Comparison of ENCODE assay signal across 9 cellular contexts in genomic region chr1:1290238-1290731, GRCh38. TPM values are rescaled to one million over a fixed set of nuclear protein-coding genes. Genes with fewer than 3 reads are reported as not detected.
A peak's percentile ranks its signal among the peaks of the same experiment; 100 is the strongest.
DNase-seq lines count a peak whose midpoint lies in the region; ATAC-seq and TF ChIP-seq lines count a peak whose summit lies in the region.
"Had no signal": no experiment of that assay in that cellular context is flagged by ENCODE, and none has a peak within 500 bp of the region (broad histone marks: within the 10 kb centered on the region; RNA-seq: fewer than 3 reads in every experiment).

No MANE protein-coding gene starts in this region.

- no peak for TF ChIP-seq POLR2A in erythroblast (IDR thresholded peaks at IDR 0.05; ENCODE audit: low read length)

- no peak overlapping the region for H4K8ac ChIP-seq in neuronal stem cell (ENCODE audit: low read depth, low read length)

- H2AK5ac ChIP-seq in neuronal stem cell (ENCODE audit: low read depth, low read length), result peak overlapping the region; percentile 92

- no peaks in the 10 kb centered on the region for H3K27me3 ChIP-seq in neuronal stem cell (ENCODE audit: control insufficient read depth in 3 of 3, insufficient read depth in 3 of 3, low read depth in 1 of 3, low read length in 3 of 3)
- H3K27me3 ChIP-seq: BLaER1 treated with 17β-estradiol and CSF1 and Interleukin-3, amounts not matched to agents 10 nM and 100 nM had no signal

- H2BK15ac ChIP-seq in neuronal stem cell (ENCODE audit: low read length), result peak overlapping the region; percentile 15

- no peak overlapping the region for H3K4me3 ChIP-seq in neuronal stem cell (ENCODE audit: low read length in 2 of 2)
- H3K4me3 ChIP-seq: BLaER1 treated with 17β-estradiol and CSF1 and Interleukin-3, amounts not matched to agents 10 nM and 100 nM had no signal

- H3K18ac ChIP-seq in neuronal stem cell (ENCODE audit: low read length), result peak overlapping the region; percentile 17

- H2BK12ac ChIP-seq in neuronal stem cell (ENCODE audit: low read length), result no peak overlapping the region

- H3K9ac ChIP-seq in neuronal stem cell (ENCODE audit: low read depth, low read length, poor library complexity), result no peak overlapping the region

- H4K91ac ChIP-seq in neuronal stem cell (ENCODE audit: low read depth, low read length, poor library complexity), result no peak overlapping the region

- DNase-seq in NCI-H1436 (lab: John Stamatoyannopoulos, UW) (peak; percentile 64), NCI-H1436 treated with DMSO at 0.1 percent for 48 hours (lab: John Stamatoyannopoulos, UW) (no peak), NCI-H510A (lab: John Stamatoyannopoulos, UW) (peak; percentile 77), erythroblast (lab: John Stamatoyannopoulos, UW) (peak; percentile 67 to 77), neuronal stem cell (ENCODE audit: low spot score) (no peak)
- DNase-seq in activated CD8-positive, alpha-beta memory T cell treated with anti-CD3 and anti-CD28 coated beads for 24 hours, result peak; percentile 80

- H3K79me1 ChIP-seq in neuronal stem cell (ENCODE audit: low read depth, low read length), result peaks cover 8% of the 10 kb centered on the region

- ATAC-seq in HG02588 (IDR thresholded peaks at IDR 0.05; ENCODE audit: unreplicated experiment) (no peak), GM19035 (IDR thresholded peaks at IDR 0.05; ENCODE audit: unreplicated experiment) (no peak)

- H3K4me2 ChIP-seq in neuronal stem cell (ENCODE audit: insufficient read depth, low read length, poor library complexity, severe bottlenecking), result no peak overlapping the region

- H3K14ac ChIP-seq in neuronal stem cell (ENCODE audit: low read length), result peak overlapping the region; percentile 56

- no peak overlapping the region for H2AFZ ChIP-seq in neuronal stem cell (ENCODE audit: low read length)

- no peak overlapping the region for H3K23ac ChIP-seq in neuronal stem cell (ENCODE audit: low read depth, low read length, poor library complexity)

- peak overlapping the region; percentile 60 for H2BK5ac ChIP-seq in neuronal stem cell (ENCODE audit: low read length)

- H3K27ac ChIP-seq in neuronal stem cell (replicated peaks; ENCODE audit: low read length), result no peak overlapping the region
- H3K27ac ChIP-seq: BLaER1 treated with 17β-estradiol and CSF1 and Interleukin-3, amounts not matched to agents 10 nM and 100 nM had no signal

- no peak overlapping the region for H2BK120ac ChIP-seq in neuronal stem cell (ENCODE audit: low read depth, low read length)

- WGBS in neuronal stem cell (ENCODE audit: extremely low coverage in 2 of 2, insufficient read length in 2 of 2, insufficient replicate concordance in 1 of 2), 2 donors, result no CpG with 5 or more reads among the region's 15 CpGs

- H3K9me3 ChIP-seq in neuronal stem cell (replicated peaks in 1 of 2; ENCODE audit: control insufficient read depth in 2 of 2, insufficient read depth in 1 of 2, low read depth in 1 of 2, low read length in 2 of 2), result no peaks in the 10 kb centered on the region
- H3K9me3 ChIP-seq: BLaER1 treated with 17β-estradiol and CSF1 and Interleukin-3, amounts not matched to agents 10 nM and 100 nM had no signal

- no peak overlapping the region for H3K4ac ChIP-seq in neuronal stem cell (ENCODE audit: low read length)

- H3K36me3 ChIP-seq in neuronal stem cell (replicated peaks in 1 of 2; ENCODE audit: control insufficient read depth in 2 of 2, insufficient read depth in 2 of 2, low read length in 2 of 2), result peaks cover 0 to 8% of the 10 kb centered on the region in 2 donors

- no peaks in the 10 kb centered on the region for H3K4me1 ChIP-seq in neuronal stem cell (ENCODE audit: control insufficient read depth in 2 of 2, insufficient read depth in 1 of 2, low read depth in 1 of 2, low read length in 2 of 2)

RNA-seq across cellular contexts. Expression of gene SCNN1D, which starts 10.0 kb away (rescaled TPM):
- 3.7 TPM for polyA plus RNA-seq in neuronal stem cell (2013, experiment 1 of 2)
- polyA plus RNA-seq in neuronal stem cell (2013, experiment 2 of 2), result 3.8 TPM

RNA-seq across cellular contexts. Expression of gene UBE2J2, which starts 16.6 kb away (rescaled TPM):
- 43.4 TPM for polyA plus RNA-seq in neuronal stem cell (2013, experiment 1 of 2)
- polyA plus RNA-seq in neuronal stem cell (2013, experiment 2 of 2), result 42.6 TPM

RNA-seq across cellular contexts. Expression of gene ACAP3, which starts 17.4 kb away (rescaled TPM):
- 19.8 TPM for polyA plus RNA-seq in neuronal stem cell (2013, experiment 1 of 2)
- 18.5 TPM for polyA plus RNA-seq in neuronal stem cell (2013, experiment 2 of 2)

RNA-seq across cellular contexts. Expression of gene PUSL1, which starts 18.1 kb away (rescaled TPM):
- polyA plus RNA-seq in neuronal stem cell (2013, experiment 1 of 2), result 15.2 TPM
- 15.0 TPM for polyA plus RNA-seq in neuronal stem cell (2013, experiment 2 of 2)

RNA-seq across cellular contexts. Expression of gene INTS11, which starts 34.2 kb away (rescaled TPM):
- 73.8 TPM for polyA plus RNA-seq in neuronal stem cell (2013, experiment 1 of 2)
- polyA plus RNA-seq in neuronal stem cell (2013, experiment 2 of 2), result 72.0 TPM

Comparison
In these comparisons a context has a peak if more than half of its experiments do, and no peak if none do; other contexts are left out.
1. DNase-seq: peak in NCI-H1436 (single experiment), NCI-H510A (single experiment), activated CD8-positive, alpha-beta memory T cell treated with anti-CD3 and anti-CD28 coated beads for 24 hours (single experiment) and erythroblast (2 of 2); none in NCI-H1436 treated with DMSO at 0.1 percent for 48 hours (single experiment) and neuronal stem cell (single experiment).